ENCODE assay signal across 24 cellular contexts in genomic region chr16:7651803-7652570, GRCh38.
"Had no signal": no experiment of that assay in that cellular context is flagged by ENCODE, and none has a peak within 500 bp of the region (broad histone marks: within the 10 kb centered on the region; RNA-seq: fewer than 3 reads in every experiment).

No MANE protein-coding gene starts in this region.

- H3K9ac ChIP-seq: parathyroid adenoma had no signal

- H3K36me3 ChIP-seq: breast epithelium, right atrium auricular region, suprapubic skin, tibial artery, upper lobe of right lung had no signal

- H3K4me1 ChIP-seq: breast epithelium, heart left ventricle, parathyroid adenoma, psoas muscle, right atrium auricular region, suprapubic skin, tibial artery, upper lobe of right lung had no signal

- H3K4me3 ChIP-seq: breast epithelium, heart left ventricle, psoas muscle, right atrium auricular region, suprapubic skin, tibial artery, upper lobe of right lung had no signal

- H3K9me3 ChIP-seq: breast epithelium, heart left ventricle, psoas muscle, right atrium auricular region, suprapubic skin, tibial artery, upper lobe of right lung had no signal

- H3K27ac ChIP-seq: breast epithelium, heart left ventricle, parathyroid adenoma, psoas muscle, right atrium auricular region, suprapubic skin, tibial artery, upper lobe of right lung had no signal

- DNase-seq: activated CD4-positive, alpha-beta T cell treated with anti-CD3 and anti-CD28 coated beads for 1 hour; activated CD4-positive, alpha-beta T cell treated with anti-CD3 and anti-CD28 coated beads, Interleukin-2, amount 10 ng/mL, durations not matched to agents 7 days and 5 days; activated CD8-positive, alpha-beta T cell treated with anti-CD3 and anti-CD28 coated beads for 36 hours; activated gamma-delta T cell treated with Interleukin-2 at 50 U/mL for 16 hours; activated T-cell treated with anti-CD3 and anti-CD28 coated beads, Interleukin-2, amount 50 U/mL, for 4 hours; central memory CD4-positive, alpha-beta T cell; foreskin fibroblast; heart left ventricle; hypothalamus; left colon; naive thymus-derived CD8-positive, alpha-beta T cell; occipital lobe; psoas muscle; stimulated activated naive CD4-positive, alpha-beta T cell; T-helper 2 cell; tibial artery; upper lobe of right lung had no signal

- H3K27me3 ChIP-seq: breast epithelium, heart left ventricle, right atrium auricular region, tibial artery, upper lobe of right lung had no signal

- ATAC-seq: activated CD8-positive, alpha-beta T cell treated with anti-CD3 and anti-CD28 coated beads for 36 hours; activated naive CD4-positive, alpha-beta T cell treated with anti-CD3 and anti-CD28 coated beads, Interleukin-2, amount 50 U/mL, for 72 hours; activated T-cell treated with anti-CD3 and anti-CD28 coated beads, Interleukin-2, amount 50 U/mL, for 4 hours; activated T-helper 17 cell treated with anti-CD3 and anti-CD28 coated beads, Interleukin-2, amount 50 U/mL, for 72 hours; esophagus mucosa; heart left ventricle; left colon; naive thymus-derived CD8-positive, alpha-beta T cell; psoas muscle; upper lobe of right lung had no signal
